Comparison of ENCODE assay signal across 12 cellular contexts in genomic region chrY:2857686-2858085, GRCh38. TPM values are rescaled to one million over a fixed set of nuclear protein-coding genes. Genes with fewer than 3 reads are reported as not detected.
DNase-seq lines count a peak whose midpoint lies in the region; ATAC-seq and TF ChIP-seq lines count a peak whose summit lies in the region.
"Had no signal": no experiment of that assay in that cellular context is flagged by ENCODE, and none has a peak within 500 bp of the region (broad histone marks: within the 10 kb centered on the region; RNA-seq: fewer than 3 reads in every experiment).

No MANE protein-coding gene starts in this region.

- peak overlapping the region; percentile 76 for H3K27ac Mint-ChIP-seq in CD4-positive, alpha-beta T cell
- H3K27ac Mint-ChIP-seq in WTC11: no peak overlapping the region; the same call in 1 of the 2 replicates

- no peak overlapping the region for H3K4me3 Mint-ChIP-seq in CD4-positive, alpha-beta T cell
- no peak overlapping the region for H3K4me3 Mint-ChIP-seq in WTC11

- intact Hi-C loops in CD4-positive, alpha-beta T cell (cut with DNase I, micrococcal nuclease): no loop called here
- intact Hi-C loops in mucosa of descending colon (cut with DNase I, micrococcal nuclease): no loop called here

- CTCF ChIA-PET in CD4-positive, alpha-beta T cell (lab: Charles Lee): no interaction called here
- CTCF ChIA-PET in WTC11 (lab: Charles Lee): interaction anchor here (1.6 kb wide), 1 partner anchor 57 kb away, joined by 5 read pairs; no protein-coding TSS in a partner anchor

- H3K4me3 ChIP-seq in HFF-Myc (replicated peaks; ENCODE audit: low read depth, low read length) (no peak overlapping the region), mucosa of descending colon (no peak overlapping the region)
- H3K4me3 ChIP-seq: hepatocyte, testis had no signal

- peaks cover 78% of the 10 kb centered on the region for H3K4me1 Mint-ChIP-seq in CD4-positive, alpha-beta T cell (ENCODE audit: low read depth)
- peaks cover 4% of the 10 kb centered on the region; the same call in 1 of the 2 replicates for H3K4me1 Mint-ChIP-seq in WTC11

- POLR2A ChIA-PET in CD4-positive, alpha-beta T cell (lab: Charles Lee): no interaction called here
- POLR2A ChIA-PET in WTC11 (lab: Charles Lee): no interaction called here

- no peak overlapping the region for H3K27ac ChIP-seq in CD4-positive, alpha-beta T cell (ENCODE audit: low read depth, low read length)
- H3K27ac ChIP-seq: hepatocyte, testis had no signal

- DNase-seq in CD4-positive, alpha-beta T cell: no peak
- DNase-seq in HFF-Myc (ENCODE audit: extremely low read depth, low read depth) (no peak), WTC11 (ENCODE audit: low spot score) (no peak), fibroblast of gingiva (ENCODE audit: low read depth) (peak; percentile 39), mucosa of descending colon (no peak), NCI-H1092 treated with DMSO at 0.1 percent for 48 hours (lab: John Stamatoyannopoulos, UW) (no peak)
- DNase-seq: left ventricle myocardium superior, NCI-H2171 treated with DMSO at 0.1 percent for 48 hours, small intestine, testis had no signal

- no peaks in the 10 kb centered on the region for H3K4me1 ChIP-seq in mucosa of descending colon (ENCODE audit: low read depth)
- H3K4me1 ChIP-seq: testis had no signal

- H3K9me3 ChIP-seq in CD4-positive, alpha-beta T cell (ENCODE audit: control insufficient read depth, low read length): no peaks in the 10 kb centered on the region
- no peaks in the 10 kb centered on the region for H3K9me3 ChIP-seq in mucosa of descending colon
- H3K9me3 ChIP-seq: testis had no signal

- no peaks in the 10 kb centered on the region for H3K9me3 Mint-ChIP-seq in CD4-positive, alpha-beta T cell
- H3K9me3 Mint-ChIP-seq in WTC11: no peaks in the 10 kb centered on the region

- TF ChIP-seq CTCF in CD4-positive, alpha-beta T cell (IDR thresholded peaks at IDR 0.05): no peak
- peak; percentile 31 for TF ChIP-seq CTCF in HFF-Myc (IDR thresholded peaks at IDR 0.05; ENCODE audit: low read depth, low read length, missing control alignments)
- no peak for TF ChIP-seq CTCF in WTC11 (IDR thresholded peaks at IDR 0.05)
- TF ChIP-seq CTCF in mucosa of descending colon (IDR thresholded peaks at IDR 0.05): no peak

- ATAC-seq in CD4-positive, alpha-beta T cell (ENCODE audit: poor library complexity): no peak
- ATAC-seq in WTC11 (peak; percentile 76), mucosa of descending colon (no peak), GM18867 (IDR thresholded peaks at IDR 0.05; ENCODE audit: unreplicated experiment) (no peak)
- ATAC-seq: left ventricle myocardium superior had no signal

- H3K27me3 ChIP-seq in CD4-positive, alpha-beta T cell (ENCODE audit: control insufficient read depth, insufficient read depth, low read length): no peaks in the 10 kb centered on the region
- H3K27me3 ChIP-seq: hepatocyte, testis had no signal

- peaks cover 90% of the 10 kb centered on the region for H3K36me3 Mint-ChIP-seq in CD4-positive, alpha-beta T cell (ENCODE audit: low read depth)
- H3K36me3 Mint-ChIP-seq in WTC11: peaks cover 68% of the 10 kb centered on the region

- H3K36me3 ChIP-seq in mucosa of descending colon (ENCODE audit: low read depth): no peaks in the 10 kb centered on the region

- no peaks in the 10 kb centered on the region for H3K27me3 Mint-ChIP-seq in CD4-positive, alpha-beta T cell
- no peaks in the 10 kb centered on the region for H3K27me3 Mint-ChIP-seq in WTC11 (ENCODE audit: low read depth)

TF ChIP-seq in WTC11, 78 proteins besides CTCF, POLR2A, EP300 and RAD21:
- TF ChIP-seq GRHL2 (CRISPR knock-in tag; IDR thresholded peaks at IDR 0.05; ENCODE audit: insufficient replicate concordance, severe bottlenecking) (no peak), HMGXB4 (CRISPR knock-in tag; IDR thresholded peaks at IDR 0.05) (no peak), ZNF671 (CRISPR knock-in tag; IDR thresholded peaks at IDR 0.05) (no peak), ZNF423 (CRISPR knock-in tag; IDR thresholded peaks at IDR 0.05) (no peak), E2F4 (CRISPR knock-in tag; IDR thresholded peaks at IDR 0.05; ENCODE audit: borderline replicate concordance, low read depth) (no peak), ZNF532 (CRISPR knock-in tag; IDR thresholded peaks at IDR 0.05; ENCODE audit: borderline replicate concordance) (no peak), EMX1 (CRISPR knock-in tag; IDR thresholded peaks at IDR 0.05) (no peak), TP53 (CRISPR knock-in tag; IDR thresholded peaks at IDR 0.05) (no peak), TCF7 (CRISPR knock-in tag; IDR thresholded peaks at IDR 0.05; ENCODE audit: low read depth) (no peak)

RNA-seq across cellular contexts. Expression of gene RPS4Y1, which starts 16.3 kb away (rescaled TPM):
- 100 to 1,000 TPM; 495 to 496 TPM for total RNA-seq in CD4-positive, alpha-beta T cell
- total RNA-seq in WTC11 (2021) (182 to 222 TPM (median 218 TPM) in 3 replicates), mucosa of descending colon (100 to 1,000 TPM in 2 of 3 donors, not detected in 1; 176 to 215 TPM)
- total RNA-seq: hepatocyte had no signal
